Comparison of ENCODE assay signal across 15 cellular contexts in genomic region chr12:47242426-47242825, GRCh38.
A peak's percentile ranks its signal among the peaks of the same experiment; 100 is the strongest.
DNase-seq lines count a peak whose midpoint lies in the region; ATAC-seq, FAIRE-seq and TF ChIP-seq lines count a peak whose summit lies in the region.
"Had no signal": no experiment of that assay in that cellular context is flagged by ENCODE, and none has a peak within 500 bp of the region (broad histone marks: within the 10 kb centered on the region; RNA-seq: fewer than 3 reads in every experiment).

No MANE protein-coding gene starts in this region.

- TF ChIP-seq CTCF in K562 (IDR thresholded peaks at IDR 0.05 in 2 of 3, conservative IDR thresholded peaks at IDR 0.05 in 1 of 3; ENCODE audit: insufficient read depth in 2 of 3, low read depth in 1 of 3, low read length in 3 of 3) (no peak), keratinocyte (optimal IDR thresholded peaks at IDR 0.05 in 1 of 3, IDR thresholded peaks at IDR 0.05 in 1 of 3, conservative IDR thresholded peaks at IDR 0.05 in 1 of 3; ENCODE audit: extremely low read depth in 1 of 3, insufficient read depth in 2 of 3, low read length in 3 of 3) (no peak), psoas muscle (IDR thresholded peaks at IDR 0.05) (no peak), lower lobe of right lung (IDR thresholded peaks at IDR 0.05) (no peak)

- no peak for DNase-seq in activated naive CD8-positive, alpha-beta T cell treated with anti-CD3 and anti-CD28 coated beads, Interleukin-2, amount 10 ng/mL, durations not matched to agents 7 days and 5 days
- DNase-seq in activated naive CD8-positive, alpha-beta T cell treated with anti-CD3 and anti-CD28 coated beads, Interleukin-2, amount 50 U/mL, for 24 hours: no peak
- DNase-seq in K562 (ENCODE audit: extremely low read depth in 1 of 4, low spot score in 3 of 4) (no peak), keratinocyte (ENCODE audit: low read depth, low spot score) (no peak), psoas muscle (no peak), lower lobe of right lung (no peak)
- DNase-seq: DMS53, GF-D8 had no signal

- H2AFZ ChIP-seq in K562 (ENCODE audit: low read depth, low read length): peak overlapping the region; percentile 56
- H2AFZ ChIP-seq in keratinocyte (ENCODE audit: control insufficient read depth, low read length): no peak overlapping the region

- H4K20me1 ChIP-seq in K562 (replicated peaks; ENCODE audit: control insufficient read depth, insufficient read depth, low read length) (no peaks in the 10 kb centered on the region), keratinocyte (ENCODE audit: control insufficient read depth, extremely low read depth, insufficient read depth, low read length) (no peaks in the 10 kb centered on the region)

- in situ Hi-C loops in K562 (cut with MboI): no loop called here

- H3K36me3 Mint-ChIP-seq in activated naive CD8-positive, alpha-beta T cell treated with anti-CD3 and anti-CD28 coated beads, Interleukin-2, amount 10 ng/mL, durations not matched to agents 7 days and 5 days: peaks cover 49% of the 10 kb centered on the region
- peaks cover 41% of the 10 kb centered on the region for H3K36me3 Mint-ChIP-seq in activated naive CD8-positive, alpha-beta T cell treated with anti-CD3 and anti-CD28 coated beads, Interleukin-2, amount 50 U/mL, for 24 hours (ENCODE audit: low read depth)
- H3K36me3 Mint-ChIP-seq: CD14-positive monocyte had no signal

- BruUV-seq in K562 (replicated peaks; lab: Mats Ljungman, UMichigan): no TSS peak

- H3K27ac Mint-ChIP-seq in activated naive CD8-positive, alpha-beta T cell treated with anti-CD3 and anti-CD28 coated beads, Interleukin-2, amount 10 ng/mL, durations not matched to agents 7 days and 5 days: peak overlapping the region; percentile 47
- H3K27ac Mint-ChIP-seq in activated naive CD8-positive, alpha-beta T cell treated with anti-CD3 and anti-CD28 coated beads, Interleukin-2, amount 50 U/mL, for 24 hours: no peak overlapping the region
- H3K27ac Mint-ChIP-seq: CD14-positive monocyte had no signal

- FAIRE-seq in K562 (lab: Jason Lieb, UNC) (no peak), keratinocyte (lab: Jason Lieb, UNC) (peak; percentile 44)
- FAIRE-seq: A204.1, H1, HepG2, HTR-8/SVneo had no signal

- H3K9ac ChIP-seq in K562 (ENCODE audit: insufficient read depth in 1 of 2, low read depth in 2 of 2, low read length in 2 of 2): no peak overlapping the region
- H3K9ac ChIP-seq in keratinocyte (ENCODE audit: control insufficient read depth, extremely low read depth, insufficient read depth, low read length): no peak overlapping the region

- POLR2A ChIA-PET in activated naive CD8-positive, alpha-beta T cell treated with anti-CD3 and anti-CD28 coated beads, Interleukin-2, amount 10 ng/mL, durations not matched to agents 7 days and 5 days (lab: Charles Lee): interaction anchor here (0.6 to 1.0 kb wide), 3 partner anchors 26 to 28 kb away, joined by 3 read pairs; no protein-coding TSS in a partner anchor
- POLR2A ChIA-PET in K562 (lab: Yijun Ruan, JAX): interaction anchor here (1.5 kb wide), 1 partner anchor 27 kb away, joined by 4 read pairs; no protein-coding TSS in a partner anchor

- dilution Hi-C loops in keratinocyte (cut with MboI; ENCODE audit: extremely low pct_ligation_motif_present, low sequenced_read_pairs): no loop called here

- H3K27ac ChIP-seq in K562 (ENCODE audit: extremely low read depth, low read depth, low read length): no peak overlapping the region
- H3K27ac ChIP-seq in keratinocyte (ENCODE audit: control insufficient read depth, insufficient read depth, low read length): no peak overlapping the region
- H3K27ac ChIP-seq in psoas muscle: no peak overlapping the region
- H3K27ac ChIP-seq in lower lobe of right lung: no peak overlapping the region

- intact Hi-C loops in K562 (cut with micrococcal nuclease): loop anchor here (10.0 kb wide), 1 partner anchor 62 kb away; no protein-coding TSS in a partner anchor
- intact Hi-C loops in psoas muscle (cut with DNase I): no loop called here
- intact Hi-C loops in lower lobe of right lung (cut with DNase I): no loop called here

- H3K27me3 ChIP-seq in K562 (ENCODE audit: control insufficient read depth in 2 of 2, insufficient read depth in 2 of 2, low read length in 2 of 2): no peaks in the 10 kb centered on the region; a peak in 1 of 5 replicates
- H3K27me3 ChIP-seq in keratinocyte (ENCODE audit: control insufficient read depth, extremely low read depth, insufficient read depth, low read length): no peaks in the 10 kb centered on the region
- no peaks in the 10 kb centered on the region for H3K27me3 ChIP-seq in psoas muscle (ENCODE audit: insufficient read depth in 3 of 3, low read length in 2 of 3)
- no peaks in the 10 kb centered on the region for H3K27me3 ChIP-seq in lower lobe of right lung (ENCODE audit: low read depth)

- H3K4me1 Mint-ChIP-seq in activated naive CD8-positive, alpha-beta T cell treated with anti-CD3 and anti-CD28 coated beads, Interleukin-2, amount 10 ng/mL, durations not matched to agents 7 days and 5 days: peaks cover 18% of the 10 kb centered on the region
- H3K4me1 Mint-ChIP-seq in activated naive CD8-positive, alpha-beta T cell treated with anti-CD3 and anti-CD28 coated beads, Interleukin-2, amount 50 U/mL, for 24 hours: peaks cover 26% of the 10 kb centered on the region
- H3K4me1 Mint-ChIP-seq: CD14-positive monocyte had no signal

- no peaks in the 10 kb centered on the region for H3K27me3 Mint-ChIP-seq in activated naive CD8-positive, alpha-beta T cell treated with anti-CD3 and anti-CD28 coated beads, Interleukin-2, amount 10 ng/mL, durations not matched to agents 7 days and 5 days
- H3K27me3 Mint-ChIP-seq in activated naive CD8-positive, alpha-beta T cell treated with anti-CD3 and anti-CD28 coated beads, Interleukin-2, amount 50 U/mL, for 24 hours: no peaks in the 10 kb centered on the region

- H3K36me3 ChIP-seq in K562 (ENCODE audit: control insufficient read depth, insufficient read depth, low read length): no peaks in the 10 kb centered on the region
- no peaks in the 10 kb centered on the region for H3K36me3 ChIP-seq in keratinocyte (ENCODE audit: control insufficient read depth in 2 of 2, extremely low read depth in 1 of 2, insufficient read depth in 2 of 2, low read length in 2 of 2)
- no peaks in the 10 kb centered on the region for H3K36me3 ChIP-seq in psoas muscle (ENCODE audit: insufficient read depth in 1 of 2, low read depth in 1 of 2)
- H3K36me3 ChIP-seq in lower lobe of right lung: no peaks in the 10 kb centered on the region
- H3K36me3 ChIP-seq: HAP-1 had no signal

- H3K9me3 ChIP-seq in K562 (replicated peaks; ENCODE audit: control insufficient read depth, insufficient read depth, low read depth, low read length) (no peaks in the 10 kb centered on the region), keratinocyte (ENCODE audit: control insufficient read depth, low read depth, low read length) (no peaks in the 10 kb centered on the region), psoas muscle (no peaks in the 10 kb centered on the region), lower lobe of right lung (no peaks in the 10 kb centered on the region)
- H3K9me3 ChIP-seq: HAP-1 had no signal

- no peaks in the 10 kb centered on the region for H3K79me2 ChIP-seq in K562 (ENCODE audit: control insufficient read depth, insufficient read depth, low read length)
- no peaks in the 10 kb centered on the region for H3K79me2 ChIP-seq in keratinocyte (ENCODE audit: control insufficient read depth, insufficient read depth, low read length)

- H3K4me1 ChIP-seq in K562 (replicated peaks in 1 of 2; ENCODE audit: control insufficient read depth in 2 of 2, insufficient read depth in 2 of 2, low read length in 2 of 2) (peaks cover 7 to 19% of the 10 kb centered on the region in 2 experiments; a peak in 4 of 5 replicates), keratinocyte (ENCODE audit: control insufficient read depth, extremely low read depth, insufficient read depth, low read length) (peaks cover 2% of the 10 kb centered on the region), psoas muscle (no peaks in the 10 kb centered on the region), lower lobe of right lung (peaks cover 21% of the 10 kb centered on the region)
- H3K4me1 ChIP-seq: HAP-1 had no signal

- no peaks in the 10 kb centered on the region for H3K9me3 Mint-ChIP-seq in activated naive CD8-positive, alpha-beta T cell treated with anti-CD3 and anti-CD28 coated beads, Interleukin-2, amount 10 ng/mL, durations not matched to agents 7 days and 5 days
- no peaks in the 10 kb centered on the region for H3K9me3 Mint-ChIP-seq in activated naive CD8-positive, alpha-beta T cell treated with anti-CD3 and anti-CD28 coated beads, Interleukin-2, amount 50 U/mL, for 24 hours

- H3K4me2 ChIP-seq in K562 (ENCODE audit: insufficient read depth, low read length): no peak overlapping the region
- H3K4me2 ChIP-seq in keratinocyte (ENCODE audit: control insufficient read depth, extremely low read depth, insufficient read depth, low read depth, low read length): no peak overlapping the region

- no peak for ATAC-seq in activated naive CD8-positive, alpha-beta T cell treated with anti-CD3 and anti-CD28 coated beads, Interleukin-2, amount 10 ng/mL, durations not matched to agents 7 days and 5 days (ENCODE audit: low read depth)
- ATAC-seq in activated naive CD8-positive, alpha-beta T cell treated with anti-CD3 and anti-CD28 coated beads, Interleukin-2, amount 50 U/mL, for 24 hours: no peak
- ATAC-seq in K562 (peak; percentile 28), GM18867 (IDR thresholded peaks at IDR 0.05; ENCODE audit: unreplicated experiment) (no peak), psoas muscle (no peak), lower lobe of right lung (no peak)
- ATAC-seq: HepG2 had no signal

- CTCF ChIA-PET in K562 (lab: Yijun Ruan, JAX; ENCODE audit: low intra/inter-chr PET ratio): no interaction called here

- TF ChIP-seq EP300 in K562 (IDR thresholded peaks at IDR 0.05; ENCODE audit: low read length): no peak

- 68% methylated on average over 2 of the region's 2 CpGs for WGBS in K562 (ENCODE audit: insufficient coverage, low coverage, missing lambda C conversion rate)
- 85 to 93% (median 86%) methylated on average over 2 of the region's 2 CpGs for WGBS in psoas muscle, 3 donors

- no peak for TF ChIP-seq RAD21 in K562 (CRISPR knock-in tag; conservative IDR thresholded peaks at IDR 0.05 in 1 of 2, IDR thresholded peaks at IDR 0.05 in 1 of 2)

- TF ChIP-seq POLR2A in K562 (conservative IDR thresholded peaks at IDR 0.05): no peak

- no peak overlapping the region for H3K4me3 Mint-ChIP-seq in activated naive CD8-positive, alpha-beta T cell treated with anti-CD3 and anti-CD28 coated beads, Interleukin-2, amount 10 ng/mL, durations not matched to agents 7 days and 5 days
- H3K4me3 Mint-ChIP-seq in activated naive CD8-positive, alpha-beta T cell treated with anti-CD3 and anti-CD28 coated beads, Interleukin-2, amount 50 U/mL, for 24 hours: no peak overlapping the region
- H3K4me3 Mint-ChIP-seq: CD14-positive monocyte had no signal

- no peaks in the 10 kb centered on the region for H3K9me1 ChIP-seq in K562 (ENCODE audit: control insufficient read depth, insufficient read depth, low read length)
- H3K9me1 ChIP-seq in keratinocyte (ENCODE audit: control insufficient read depth, extremely low read depth, insufficient read depth, low read length): no peaks in the 10 kb centered on the region

- H3K4me3 ChIP-seq in K562 (no peak overlapping the region), keratinocyte (ENCODE audit: control insufficient read depth in 2 of 3, extremely low read depth in 1 of 3, insufficient read depth in 2 of 3, low read depth in 1 of 3, low read length in 3 of 3) (no peak overlapping the region), psoas muscle (no peak overlapping the region), lower lobe of right lung (no peak overlapping the region)
- H3K4me3 ChIP-seq: HAP-1 had no signal
